Comparison of ENCODE assay signal across 16 cellular contexts in the genomic region with DNA sequence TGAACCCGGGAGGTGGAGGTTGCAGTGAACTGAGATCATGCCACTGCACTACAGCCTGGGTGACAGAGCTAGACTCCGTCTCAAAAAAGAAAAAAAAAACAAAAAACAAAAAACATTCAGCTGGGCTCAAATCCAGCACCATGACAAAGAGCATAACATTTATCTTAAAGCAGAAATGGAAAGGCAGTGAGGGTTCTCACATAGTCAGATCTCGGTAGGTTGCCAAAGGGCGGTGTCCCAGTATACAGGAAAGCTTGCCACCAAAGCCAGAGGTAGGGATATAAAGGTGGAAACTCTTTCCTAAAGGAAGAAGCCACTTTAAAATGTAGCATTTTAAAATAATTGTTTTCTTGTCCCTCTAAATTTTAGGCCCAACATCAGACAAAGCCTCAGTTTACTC. TPM values are rescaled to one million over a fixed set of nuclear protein-coding genes. Genes with fewer than 3 reads are reported as not detected.
DNase-seq lines count a peak whose midpoint lies in the region; ATAC-seq, FAIRE-seq and TF ChIP-seq lines count a peak whose summit lies in the region.
"Had no signal": no experiment of that assay in that cellular context is flagged by ENCODE, and none has a peak within 500 bp of the region (broad histone marks: within the 10 kb centered on the region; RNA-seq: fewer than 3 reads in every experiment).

No MANE protein-coding gene starts in this region.

- in situ Hi-C loops in HepG2 (cut with HindIII; ENCODE audit: extremely low pct_ligation_motif_present, low pct_unique_long_range_greater_than_20kb) = no loop called here

- TF ChIP-seq EP300 in HepG2 (IDR thresholded peaks at IDR 0.05; ENCODE audit: low read depth in 2 of 2, low read length in 2 of 2) = no peak
- TF ChIP-seq EP300 in HepG2 (CRISPR knock-in tag; IDR thresholded peaks at IDR 0.05; ENCODE audit: borderline replicate concordance) = no peak

- no peaks in the 10 kb centered on the region for H3K79me2 ChIP-seq in HepG2 (ENCODE audit: insufficient read depth, low read length)

- TF ChIP-seq POLR2A in right lobe of liver (IDR thresholded peaks at IDR 0.05) (no peak), HepG2 (IDR thresholded peaks at IDR 0.05; ENCODE audit: insufficient read depth in 1 of 2, low read depth in 2 of 2, low read length in 2 of 2) (no peak)

- BruUV-seq in HepG2 (replicated peaks; lab: Mats Ljungman, UMichigan) = no TSS peak

- intact Hi-C loops in right lobe of liver (cut with DNase I) (no loop called here), HepG2 (cut with micrococcal nuclease; ENCODE audit: unreplicated experiment) (no loop called here)

- no peaks in the 10 kb centered on the region for H3K27me3 ChIP-seq in right lobe of liver
- H3K27me3 ChIP-seq in HepG2 (ENCODE audit: control insufficient read depth in 1 of 2, insufficient read depth in 2 of 2, low read length in 2 of 2) = no peaks in the 10 kb centered on the region
- no peaks in the 10 kb centered on the region for H3K27me3 ChIP-seq in mucosa of stomach (ENCODE audit: control insufficient read depth, insufficient read depth, low read length)

- FAIRE-seq in HepG2 (lab: Jason Lieb, UNC) = no peak
- FAIRE-seq: A204.1, GM12891, GM19239 had no signal

- H3K4me1 ChIP-seq in right lobe of liver (peaks cover 0 to 15% (median 4%) of the 10 kb centered on the region in 4 donors), HepG2 (ENCODE audit: insufficient read depth, low read length) (peaks cover 20% of the 10 kb centered on the region), mucosa of stomach (ENCODE audit: control insufficient read depth, insufficient read depth, low read length) (peaks cover 29% of the 10 kb centered on the region)

- no peaks in the 10 kb centered on the region for H4K20me1 ChIP-seq in HepG2 (ENCODE audit: insufficient read depth, low read length)

- CTCF ChIA-PET in HepG2 (lab: Yijun Ruan, JAX; ENCODE audit: low intra/inter-chr PET ratio, low total read pairs) = no interaction called here

- POLR2A ChIA-PET in HepG2 (lab: Yijun Ruan, JAX) = interaction anchor here (0.8 to 2.7 kb wide), 3 partner anchors 18 to 76 kb away, joined by 4 to 27 read pairs (median 7); a partner anchor contains a TSS

- H2AFZ ChIP-seq in HepG2 (ENCODE audit: low read length) = no peak overlapping the region

- 79% methylated on average over 2 of the region's 4 CpGs for WGBS in right lobe of liver (ENCODE audit: insufficient coverage, low coverage, low lambda C conversion rate, missing lambda C conversion rate)
- 82% methylated on average over 4 of the region's 4 CpGs for WGBS in HepG2 (ENCODE audit: low lambda C conversion rate)

- H3K9me3 ChIP-seq in right lobe of liver (no peaks in the 10 kb centered on the region), HepG2 (ENCODE audit: low read length) (no peaks in the 10 kb centered on the region), mucosa of stomach (ENCODE audit: control insufficient read depth, low read length) (no peaks in the 10 kb centered on the region)

- no peak for TF ChIP-seq RAD21 in HepG2 (CRISPR knock-in tag; IDR thresholded peaks at IDR 0.05)

- TF ChIP-seq CTCF in right lobe of liver (IDR thresholded peaks at IDR 0.05) = no peak
- TF ChIP-seq CTCF in HepG2 (CRISPR knock-in tag; IDR thresholded peaks at IDR 0.05) = no peak
- no peak for TF ChIP-seq CTCF in fibroblast of mammary gland (conservative IDR thresholded peaks at IDR 0.05; ENCODE audit: control insufficient read depth, insufficient read depth, low read depth, low read length)
- no peak for TF ChIP-seq CTCF in GM10266 (IDR thresholded peaks at IDR 0.05; ENCODE audit: control insufficient read depth, insufficient read depth, low read depth, missing control alignments)

- ATAC-seq in right lobe of liver (no peak), HepG2 (no peak)

- no peak overlapping the region for H3K9ac ChIP-seq in HepG2 (ENCODE audit: insufficient read depth, low read depth, low read length)
- H3K9ac ChIP-seq in mucosa of stomach (ENCODE audit: low read length) = peak overlapping the region; percentile 33

- H3K4me2 ChIP-seq in HepG2 (ENCODE audit: low read depth, low read length) = no peak overlapping the region

- no peak overlapping the region for H3K4me3 ChIP-seq in right lobe of liver
- H3K4me3 ChIP-seq in HepG2 (replicated peaks in 1 of 3; ENCODE audit: insufficient read depth in 1 of 3, low read depth in 2 of 3, low read length in 3 of 3) = no peak overlapping the region
- H3K4me3 ChIP-seq in fibroblast of mammary gland (ENCODE audit: control insufficient read depth, low read depth, low read length) = no peak overlapping the region
- no peak overlapping the region for H3K4me3 ChIP-seq in mucosa of stomach (ENCODE audit: low read length)

- H3K27ac ChIP-seq in right lobe of liver (peak overlapping the region; percentile 65 to 98 (median 98)), HepG2 (ENCODE audit: extremely low read length, insufficient read depth, low read length) (no peak overlapping the region)
- H3K27ac ChIP-seq: C4-2B had no signal

- H3K36me3 ChIP-seq in right lobe of liver (no peaks in the 10 kb centered on the region), HepG2 (replicated peaks in 1 of 2; ENCODE audit: control insufficient read depth in 1 of 2, insufficient read depth in 2 of 2, low read length in 2 of 2) (no peaks in the 10 kb centered on the region), mucosa of stomach (ENCODE audit: control insufficient read depth, insufficient read depth, low read length) (no peaks in the 10 kb centered on the region)

- DNase-seq in right lobe of liver (no peak), HepG2 (ENCODE audit: low spot score) (no peak), fibroblast of mammary gland (ENCODE audit: low read depth) (peak; percentile 18), NCI-H146 treated with DMSO at 0.1 percent for 48 hours (lab: John Stamatoyannopoulos, UW; ENCODE audit: unreplicated experiment) (no peak), GM10266 (ENCODE audit: extremely low spot score) (no peak), pons (ENCODE audit: low spot score) (no peak)
- no peak for DNase-seq in activated CD4-positive, CD25-positive, alpha-beta regulatory T cell treated with anti-CD3 and anti-CD28 coated beads, Interleukin-2, amount 50 U/mL, for 72 hours
- DNase-seq: GOT3, KBM-7, NCI-H1048, NCI-H146 had no signal

TF ChIP-seq in HepG2, 621 proteins besides CTCF, POLR2A, EP300 and RAD21 (continues in another document):
- TF ChIP-seq ZNF709 (CRISPR knock-in tag; IDR thresholded peaks at IDR 0.05) = no peak
- TF ChIP-seq CC2D1A (CRISPR knock-in tag; IDR thresholded peaks at IDR 0.05) = no peak
- no peak for TF ChIP-seq TSC22D2 (CRISPR knock-in tag; IDR thresholded peaks at IDR 0.05; ENCODE audit: borderline replicate concordance)
- TF ChIP-seq, protein P1, sequence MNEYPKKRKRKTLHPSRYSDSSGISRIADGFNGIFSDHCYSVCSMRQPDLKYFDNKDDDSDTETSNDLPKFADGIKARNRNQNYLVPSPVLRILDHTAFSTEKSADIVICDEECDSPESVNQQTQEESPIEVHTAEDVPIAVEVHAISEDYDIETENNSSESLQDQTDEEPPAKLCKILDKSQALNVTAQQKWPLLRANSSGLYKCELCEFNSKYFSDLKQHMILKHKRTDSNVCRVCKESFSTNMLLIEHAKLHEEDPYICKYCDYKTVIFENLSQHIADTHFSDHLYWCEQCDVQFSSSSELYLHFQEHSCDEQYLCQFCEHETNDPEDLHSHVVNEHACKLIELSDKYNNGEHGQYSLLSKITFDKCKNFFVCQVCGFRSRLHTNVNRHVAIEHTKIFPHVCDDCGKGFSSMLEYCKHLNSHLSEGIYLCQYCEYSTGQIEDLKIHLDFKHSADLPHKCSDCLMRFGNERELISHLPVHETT (CRISPR knock-in tag; conservative IDR thresholded peaks at IDR 0.05) = no peak
- TF ChIP-seq CEBPB (IDR thresholded peaks at IDR 0.05; ENCODE audit: borderline replicate concordance, low read depth, low read length) = no peak
- TF ChIP-seq NR3C1 (CRISPR knock-in tag; IDR thresholded peaks at IDR 0.05) = no peak
- no peak for TF ChIP-seq MBD4 (IDR thresholded peaks at IDR 0.05; ENCODE audit: borderline replicate concordance, low read length)

RNA-seq across cellular contexts. Expression of a gene that starts 22.4 kb away (rescaled TPM):
- total RNA-seq in right lobe of liver (10 to 100 TPM; 60.0 to 87.6 (median 71.2) TPM), HepG2 (2016; rRNA removed; fragmentation: Illumina TruSeq; extraction: Trizol) (162 and 284 TPM in 2 replicates)
- 44.8 and 58.6 TPM in 2 replicates for total RNA-seq in HepG2 (2016; cell fraction: cytosol; rRNA removed; fragmentation: Illumina TruSeq; extraction: Trizol; ENCODE audit: low read depth)
- total RNA-seq in HepG2 (2016; cell fraction: insoluble cytoplasmic fraction; rRNA removed; fragmentation: Illumina TruSeq; extraction: Trizol) = 162 and 279 TPM in 2 replicates
- total RNA-seq in HepG2 (2016; cell fraction: membrane; rRNA removed; fragmentation: Illumina TruSeq; extraction: Trizol) = 104 and 119 TPM in 2 replicates
- total RNA-seq in HepG2 (2016; cell fraction: nucleus; rRNA removed; fragmentation: Illumina TruSeq; extraction: Trizol) = 189 and 204 TPM in 2 replicates
- 94.9 and 114 TPM in 2 replicates for polyA plus RNA-seq in HepG2 (2011; rRNA removed)
- 74.4 and 98.8 TPM in 2 replicates for polyA plus RNA-seq in HepG2 (2011; cell fraction: cytosol; rRNA removed)
- polyA plus RNA-seq in HepG2 (2011; cell fraction: nucleus; rRNA removed) = 51.0 and 58.1 TPM in 2 replicates
- 80.9 and 114 TPM in 2 replicates for polyA plus RNA-seq in HepG2 (2012)
- polyA plus RNA-seq in HepG2 (2016; cell fraction: cytosol; fragmentation: Illumina TruSeq; extraction: Trizol; ENCODE audit: low read depth) = 16.0 and 18.8 TPM in 2 replicates
- polyA plus RNA-seq in HepG2 (2016; cell fraction: insoluble cytoplasmic fraction; fragmentation: Illumina TruSeq; extraction: Trizol; ENCODE audit: low read depth) = 277 and 286 TPM in 2 replicates
- polyA plus RNA-seq in HepG2 (2016; cell fraction: membrane; fragmentation: Illumina TruSeq; extraction: Trizol; ENCODE audit: low read depth) = 61.3 and 64.2 TPM in 2 replicates
- 144 and 159 TPM in 2 replicates for polyA plus RNA-seq in HepG2 (2016; cell fraction: nucleus; fragmentation: Illumina TruSeq; extraction: Trizol; ENCODE audit: insufficient read depth, low read depth)
- 229 and 694 TPM in 2 replicates for polyA minus RNA-seq in HepG2 (2011; rRNA and poly(A)+ RNA removed; ENCODE audit: low replicate concordance)
- 122 and 129 TPM in 2 replicates for polyA minus RNA-seq in HepG2 (2011; cell fraction: cytosol; rRNA and poly(A)+ RNA removed)
- 193 and 204 TPM in 2 replicates for polyA minus RNA-seq in HepG2 (2011; cell fraction: nucleus; rRNA and poly(A)+ RNA removed)
